In the genomic region with DNA sequence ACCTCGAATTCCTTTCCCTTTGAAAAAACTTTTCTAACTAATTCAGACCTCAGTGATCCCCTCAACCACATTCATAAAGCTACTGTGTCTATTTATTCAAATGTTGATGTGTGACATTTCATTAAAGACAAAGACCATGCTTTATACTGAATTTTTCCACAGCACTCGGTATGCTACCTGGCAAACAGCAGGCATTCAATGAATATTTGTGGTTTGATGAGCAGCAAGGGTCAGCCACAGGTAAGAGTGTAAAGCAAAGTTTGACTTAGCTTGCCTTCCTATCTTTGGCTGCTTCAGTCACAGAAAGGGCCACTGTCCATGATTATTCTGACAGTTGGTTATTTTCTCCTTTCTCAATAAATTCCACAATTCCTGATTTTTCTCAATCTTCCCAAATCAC, we compare ENCODE assay signal across 1 cellular context.
TF ChIP-seq lines count a peak whose summit lies in the region.

No MANE protein-coding gene starts in this region.

TF ChIP-seq in HCT116, 20 proteins besides CTCF, POLR2A, EP300 and RAD21:
- TF ChIP-seq POLR2AphosphoS5 (IDR thresholded peaks at IDR 0.05; ENCODE audit: low read depth, low read length) (no peak), SP1 (IDR thresholded peaks at IDR 0.05; ENCODE audit: low read depth) (peak; percentile 66; the same call in 1 of the 2 replicates), SIN3A (IDR thresholded peaks at IDR 0.05; ENCODE audit: low read depth) (peak; percentile 39; the same call in 1 of the 2 replicates), CEBPB (IDR thresholded peaks at IDR 0.05; ENCODE audit: low read depth) (peak; percentile 30; the same call in 1 of the 2 replicates), ELF1 (IDR thresholded peaks at IDR 0.05; ENCODE audit: borderline replicate concordance, low read depth) (no peak), YY1 (IDR thresholded peaks at IDR 0.05; ENCODE audit: extremely low read depth, insufficient replicate concordance, low read depth, low read length) (no peak), SRF (IDR thresholded peaks at IDR 0.05; ENCODE audit: low read depth) (no peak), FOSL1 (IDR thresholded peaks at IDR 0.05; ENCODE audit: low read depth) (no peak; the same call in 1 of the 2 replicates), CBX3 (IDR thresholded peaks at IDR 0.05; ENCODE audit: low read depth) (peak; percentile 70; the same call in 1 of the 2 replicates), ZFX (IDR thresholded peaks at IDR 0.05) (no peak), ZNF274 (IDR thresholded peaks at IDR 0.05; ENCODE audit: low read depth, low read length) (no peak), JUND (IDR thresholded peaks at IDR 0.05) (peak; percentile 40), EZH2 (IDR thresholded peaks at IDR 0.05) (no peak), EZH2phosphoT487 (IDR thresholded peaks at IDR 0.05; ENCODE audit: borderline replicate concordance) (no peak), TCF7L2 (IDR thresholded peaks at IDR 0.05; ENCODE audit: borderline replicate concordance, extremely low read depth, insufficient read depth, insufficient read length) (no peak), EGR1 (IDR thresholded peaks at IDR 0.05; ENCODE audit: low read depth) (no peak)
- TF ChIP-seq, protein P1, sequence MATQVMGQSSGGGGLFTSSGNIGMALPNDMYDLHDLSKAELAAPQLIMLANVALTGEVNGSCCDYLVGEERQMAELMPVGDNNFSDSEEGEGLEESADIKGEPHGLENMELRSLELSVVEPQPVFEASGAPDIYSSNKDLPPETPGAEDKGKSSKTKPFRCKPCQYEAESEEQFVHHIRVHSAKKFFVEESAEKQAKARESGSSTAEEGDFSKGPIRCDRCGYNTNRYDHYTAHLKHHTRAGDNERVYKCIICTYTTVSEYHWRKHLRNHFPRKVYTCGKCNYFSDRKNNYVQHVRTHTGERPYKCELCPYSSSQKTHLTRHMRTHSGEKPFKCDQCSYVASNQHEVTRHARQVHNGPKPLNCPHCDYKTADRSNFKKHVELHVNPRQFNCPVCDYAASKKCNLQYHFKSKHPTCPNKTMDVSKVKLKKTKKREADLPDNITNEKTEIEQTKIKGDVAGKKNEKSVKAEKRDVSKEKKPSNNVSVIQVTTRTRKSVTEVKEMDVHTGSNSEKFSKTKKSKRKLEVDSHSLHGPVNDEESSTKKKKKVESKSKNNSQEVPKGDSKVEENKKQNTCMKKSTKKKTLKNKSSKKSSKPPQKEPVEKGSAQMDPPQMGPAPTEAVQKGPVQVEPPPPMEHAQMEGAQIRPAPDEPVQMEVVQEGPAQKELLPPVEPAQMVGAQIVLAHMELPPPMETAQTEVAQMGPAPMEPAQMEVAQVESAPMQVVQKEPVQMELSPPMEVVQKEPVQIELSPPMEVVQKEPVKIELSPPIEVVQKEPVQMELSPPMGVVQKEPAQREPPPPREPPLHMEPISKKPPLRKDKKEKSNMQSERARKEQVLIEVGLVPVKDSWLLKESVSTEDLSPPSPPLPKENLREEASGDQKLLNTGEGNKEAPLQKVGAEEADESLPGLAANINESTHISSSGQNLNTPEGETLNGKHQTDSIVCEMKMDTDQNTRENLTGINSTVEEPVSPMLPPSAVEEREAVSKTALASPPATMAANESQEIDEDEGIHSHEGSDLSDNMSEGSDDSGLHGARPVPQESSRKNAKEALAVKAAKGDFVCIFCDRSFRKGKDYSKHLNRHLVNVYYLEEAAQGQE (IDR thresholded peaks at IDR 0.05; ENCODE audit: low read depth): no peak
- TF ChIP-seq, protein P2, sequence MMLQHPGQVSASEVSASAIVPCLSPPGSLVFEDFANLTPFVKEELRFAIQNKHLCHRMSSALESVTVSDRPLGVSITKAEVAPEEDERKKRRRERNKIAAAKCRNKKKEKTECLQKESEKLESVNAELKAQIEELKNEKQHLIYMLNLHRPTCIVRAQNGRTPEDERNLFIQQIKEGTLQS (IDR thresholded peaks at IDR 0.05): no peak
- TF ChIP-seq, protein P3, sequence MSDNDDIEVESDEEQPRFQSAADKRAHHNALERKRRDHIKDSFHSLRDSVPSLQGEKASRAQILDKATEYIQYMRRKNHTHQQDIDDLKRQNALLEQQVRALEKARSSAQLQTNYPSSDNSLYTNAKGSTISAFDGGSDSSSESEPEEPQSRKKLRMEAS (IDR thresholded peaks at IDR 0.05): peak; percentile 21; the same call in 1 of the 2 replicates
- TF ChIP-seq, protein P4, sequence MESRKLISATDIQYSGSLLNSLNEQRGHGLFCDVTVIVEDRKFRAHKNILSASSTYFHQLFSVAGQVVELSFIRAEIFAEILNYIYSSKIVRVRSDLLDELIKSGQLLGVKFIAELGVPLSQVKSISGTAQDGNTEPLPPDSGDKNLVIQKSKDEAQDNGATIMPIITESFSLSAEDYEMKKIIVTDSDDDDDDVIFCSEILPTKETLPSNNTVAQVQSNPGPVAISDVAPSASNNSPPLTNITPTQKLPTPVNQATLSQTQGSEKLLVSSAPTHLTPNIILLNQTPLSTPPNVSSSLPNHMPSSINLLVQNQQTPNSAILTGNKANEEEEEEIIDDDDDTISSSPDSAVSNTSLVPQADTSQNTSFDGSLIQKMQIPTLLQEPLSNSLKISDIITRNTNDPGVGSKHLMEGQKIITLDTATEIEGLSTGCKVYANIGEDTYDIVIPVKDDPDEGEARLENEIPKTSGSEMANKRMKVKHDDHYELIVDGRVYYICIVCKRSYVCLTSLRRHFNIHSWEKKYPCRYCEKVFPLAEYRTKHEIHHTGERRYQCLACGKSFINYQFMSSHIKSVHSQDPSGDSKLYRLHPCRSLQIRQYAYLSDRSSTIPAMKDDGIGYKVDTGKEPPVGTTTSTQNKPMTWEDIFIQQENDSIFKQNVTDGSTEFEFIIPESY (IDR thresholded peaks at IDR 0.05; ENCODE audit: extremely low read depth, insufficient replicate concordance, low read length): no peak
TF ChIP-seq in HCT116: peak in this region for 6.
